26 cellular contexts compared by ENCODE assay signal in the genomic region with DNA sequence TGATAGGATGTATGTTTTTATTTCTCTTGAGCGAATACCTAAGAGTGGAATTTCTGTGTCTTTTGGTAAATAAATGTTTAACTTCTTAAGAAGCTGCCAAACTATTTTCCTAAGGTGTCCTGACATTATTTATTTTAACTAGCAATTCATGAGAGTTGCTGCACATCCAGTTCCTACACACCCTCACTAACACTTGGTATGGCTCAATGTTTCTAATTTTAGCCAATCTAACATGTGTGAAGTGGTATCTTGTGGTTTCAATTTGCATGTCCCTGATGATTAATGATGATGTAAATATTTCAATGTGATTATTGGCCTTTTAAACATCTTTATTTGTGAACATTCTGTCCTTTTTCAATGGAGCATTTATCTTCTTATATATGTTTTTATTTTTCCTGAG.
"Had no signal": no experiment of that assay in that cellular context is flagged by ENCODE, and none has a peak within 500 bp of the region (broad histone marks: within the 10 kb centered on the region; RNA-seq: fewer than 3 reads in every experiment).

No MANE protein-coding gene starts in this region.

- H3K4me1 ChIP-seq: ascending aorta, gastrocnemius medialis, neural progenitor cell, right atrium auricular region, tibial nerve had no signal

- H3K4me1 Mint-ChIP-seq: activated CD4-positive, alpha-beta memory T cell treated with anti-CD3 and anti-CD28 coated beads, Interleukin-2, amount 10 ng/mL, durations not matched to agents 7 days and 5 days; activated CD4-positive, alpha-beta T cell treated with anti-CD3 and anti-CD28 coated beads, Interleukin-2, amount 10 ng/mL, durations not matched to agents 24 days and 14 days; activated naive CD4-positive, alpha-beta T cell treated with anti-CD3 and anti-CD28 coated beads, Interleukin-2, amount 10 ng/mL, durations not matched to agents 7 days and 5 days; activated naive CD8-positive, alpha-beta T cell treated with anti-CD3 and anti-CD28 coated beads, Interleukin-2, amount 10 ng/mL, durations not matched to agents 7 days and 5 days; naive thymus-derived CD8-positive, alpha-beta T cell; neural progenitor cell had no signal

- H3K4me3 ChIP-seq: ascending aorta, coronary artery, dorsolateral prefrontal cortex, gastrocnemius medialis, neural progenitor cell, right atrium auricular region, tibial nerve had no signal

- H3K36me3 Mint-ChIP-seq: activated naive CD4-positive, alpha-beta T cell treated with anti-CD3 and anti-CD28 coated beads, Interleukin-2, amount 10 ng/mL, durations not matched to agents 7 days and 5 days; activated naive CD8-positive, alpha-beta T cell treated with anti-CD3 and anti-CD28 coated beads, Interleukin-2, amount 10 ng/mL, durations not matched to agents 7 days and 5 days; naive thymus-derived CD8-positive, alpha-beta T cell; neural progenitor cell had no signal

- H3K9ac ChIP-seq: neural progenitor cell had no signal

- H3K27me3 Mint-ChIP-seq: activated CD4-positive, alpha-beta memory T cell treated with anti-CD3 and anti-CD28 coated beads, Interleukin-2, amount 10 ng/mL, durations not matched to agents 7 days and 5 days; activated CD4-positive, alpha-beta T cell treated with anti-CD3 and anti-CD28 coated beads, Interleukin-2, amount 10 ng/mL, durations not matched to agents 24 days and 14 days; activated naive CD4-positive, alpha-beta T cell treated with anti-CD3 and anti-CD28 coated beads, Interleukin-2, amount 10 ng/mL, durations not matched to agents 7 days and 5 days; activated naive CD8-positive, alpha-beta T cell treated with anti-CD3 and anti-CD28 coated beads, Interleukin-2, amount 10 ng/mL, durations not matched to agents 7 days and 5 days; activated T-cell treated with anti-CD3 and anti-CD28 coated beads, Interleukin-2, amount 50 U/mL, for 24 hours; effector memory CD8-positive, alpha-beta T cell; naive thymus-derived CD8-positive, alpha-beta T cell had no signal

- DNase-seq: activated CD4-positive, alpha-beta memory T cell treated with anti-CD3 and anti-CD28 coated beads, Interleukin-2, amount 10 ng/mL, durations not matched to agents 7 days and 5 days; activated CD4-positive, alpha-beta T cell treated with anti-CD3 and anti-CD28 coated beads, Interleukin-2, amount 10 ng/mL, durations not matched to agents 24 days and 14 days; activated CD4-positive, CD25-positive, alpha-beta regulatory T cell treated with anti-CD3 and anti-CD28 coated beads, Interleukin-2, amount 50 U/mL, for 72 hours; activated CD8-positive, alpha-beta memory T cell treated with anti-CD3 and anti-CD28 coated beads, Interleukin-2, amount 50 U/mL, for 48 hours; activated gamma-delta T cell; activated naive CD4-positive, alpha-beta T cell treated with anti-CD3 and anti-CD28 coated beads, Interleukin-2, amount 10 ng/mL, durations not matched to agents 7 days and 5 days; activated naive CD8-positive, alpha-beta T cell treated with anti-CD3 and anti-CD28 coated beads, Interleukin-2, amount 10 ng/mL, durations not matched to agents 7 days and 5 days; activated T-cell treated with anti-CD3 and anti-CD28 coated beads, Interleukin-2, amount 50 U/mL, for 24 hours; cerebellar nuclear complex; dorsolateral prefrontal cortex; effector memory CD8-positive, alpha-beta T cell; gastrocnemius medialis; glutamatergic neuron; islet precursor cell; left ventricle myocardium superior; midbrain; naive thymus-derived CD8-positive, alpha-beta T cell; occipital lobe; stimulated activated CD4-positive, alpha-beta T cell treated with anti-CD3 and anti-CD28 coated beads, Interleukin-2, amount 100 ng/mL, for 48 hours; stimulated activated naive CD4-positive, alpha-beta T cell treated with Interleukin-2 at 50 U/mL for 16 hours; T-helper 2 cell had no signal

- H3K4me3 Mint-ChIP-seq: activated CD4-positive, alpha-beta memory T cell treated with anti-CD3 and anti-CD28 coated beads, Interleukin-2, amount 10 ng/mL, durations not matched to agents 7 days and 5 days; activated CD4-positive, alpha-beta T cell treated with anti-CD3 and anti-CD28 coated beads, Interleukin-2, amount 10 ng/mL, durations not matched to agents 24 days and 14 days; activated naive CD4-positive, alpha-beta T cell treated with anti-CD3 and anti-CD28 coated beads, Interleukin-2, amount 10 ng/mL, durations not matched to agents 7 days and 5 days; activated naive CD8-positive, alpha-beta T cell treated with anti-CD3 and anti-CD28 coated beads, Interleukin-2, amount 10 ng/mL, durations not matched to agents 7 days and 5 days; activated T-cell treated with anti-CD3 and anti-CD28 coated beads, Interleukin-2, amount 50 U/mL, for 24 hours; effector memory CD8-positive, alpha-beta T cell; naive thymus-derived CD8-positive, alpha-beta T cell; neural progenitor cell had no signal

- H3K27me3 ChIP-seq: ascending aorta, dorsolateral prefrontal cortex, gastrocnemius medialis, neural progenitor cell, right atrium auricular region, tibial nerve had no signal

- H3K36me3 ChIP-seq: ascending aorta, gastrocnemius medialis, neural progenitor cell, right atrium auricular region, tibial nerve had no signal

- H2AFZ ChIP-seq: neural progenitor cell had no signal

- H3K9me3 Mint-ChIP-seq: activated CD4-positive, alpha-beta T cell treated with anti-CD3 and anti-CD28 coated beads, Interleukin-2, amount 10 ng/mL, durations not matched to agents 24 days and 14 days; activated naive CD4-positive, alpha-beta T cell treated with anti-CD3 and anti-CD28 coated beads, Interleukin-2, amount 10 ng/mL, durations not matched to agents 7 days and 5 days; neural progenitor cell had no signal

- ATAC-seq: effector memory CD8-positive, alpha-beta T cell; gastrocnemius medialis; left ventricle myocardium superior; naive thymus-derived CD8-positive, alpha-beta T cell had no signal

- H3K9me3 ChIP-seq: ascending aorta, gastrocnemius medialis, tibial nerve had no signal

- H3K27ac ChIP-seq: ascending aorta, coronary artery, dorsolateral prefrontal cortex, gastrocnemius medialis, neural progenitor cell, right atrium auricular region, tibial nerve had no signal

- H3K4me2 ChIP-seq: neural progenitor cell had no signal

- H3K27ac Mint-ChIP-seq: activated CD4-positive, alpha-beta memory T cell treated with anti-CD3 and anti-CD28 coated beads, Interleukin-2, amount 10 ng/mL, durations not matched to agents 7 days and 5 days; activated CD4-positive, alpha-beta T cell treated with anti-CD3 and anti-CD28 coated beads, Interleukin-2, amount 10 ng/mL, durations not matched to agents 24 days and 14 days; activated naive CD4-positive, alpha-beta T cell treated with anti-CD3 and anti-CD28 coated beads, Interleukin-2, amount 10 ng/mL, durations not matched to agents 7 days and 5 days; activated naive CD8-positive, alpha-beta T cell treated with anti-CD3 and anti-CD28 coated beads, Interleukin-2, amount 10 ng/mL, durations not matched to agents 7 days and 5 days; activated T-cell treated with anti-CD3 and anti-CD28 coated beads, Interleukin-2, amount 50 U/mL, for 24 hours; effector memory CD8-positive, alpha-beta T cell; naive thymus-derived CD8-positive, alpha-beta T cell; neural progenitor cell had no signal
